Comparison of ENCODE assay signal across 18 cellular contexts in the genomic region with DNA sequence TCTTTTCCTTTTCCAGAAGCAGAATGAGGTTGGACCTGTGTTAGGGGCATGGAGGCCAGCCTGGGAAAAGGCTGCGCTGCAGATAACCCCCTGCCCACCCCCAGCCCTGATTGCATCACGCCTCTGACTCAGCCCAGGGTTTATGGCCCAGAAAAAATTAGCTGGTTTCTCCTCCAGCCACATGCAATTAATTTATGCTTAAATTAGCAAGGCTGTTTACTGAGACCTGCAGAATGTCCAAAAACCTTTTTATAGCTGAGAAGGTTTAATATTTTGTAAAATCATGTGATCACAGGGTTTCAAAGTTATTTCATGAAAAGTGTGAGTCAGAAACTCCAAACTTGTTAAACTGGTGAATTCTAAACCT.
DNase-seq lines count a peak whose midpoint lies in the region; ATAC-seq, FAIRE-seq and TF ChIP-seq lines count a peak whose summit lies in the region.
"Had no signal": no experiment of that assay in that cellular context is flagged by ENCODE, and none has a peak within 500 bp of the region (broad histone marks: within the 10 kb centered on the region; RNA-seq: fewer than 3 reads in every experiment).

No MANE protein-coding gene starts in this region.

- POLR2A ChIA-PET in RWPE1 (lab: Yijun Ruan, JAX; ENCODE audit: low non-redundant PET), result no interaction called here

- H3K27me3 ChIP-seq in lower lobe of right lung (ENCODE audit: low read depth), result no peaks in the 10 kb centered on the region

- peak; percentile 13 for DNase-seq in left cardiac atrium
- DNase-seq in cardiac septum (ENCODE audit: low spot score), result no peak
- no peak for DNase-seq in RWPE1 (ENCODE audit: low spot score)
- peak; percentile 83 for DNase-seq in kidney
- no peak for DNase-seq in activated gamma-delta T cell (lab: John Stamatoyannopoulos, UW)
- DNase-seq in lower lobe of right lung, result no peak
- no peak for DNase-seq in stimulated activated naive B cell treated with anti-CD40 and anti-IgM and Interleukin-4, amounts not matched to agents 10 μg/mL and 1 μg/mL and 100 μg/mL, for 72 hours
- DNase-seq in coronary artery (ENCODE audit: low spot score), result no peak
- DNase-seq: activated CD4-positive, alpha-beta T cell treated with anti-CD3 and anti-CD28 coated beads, Interleukin-2, amount 10 ng/mL, durations not matched to agents 24 days and 14 days; activated CD8-positive, alpha-beta memory T cell treated with anti-CD3 and anti-CD28 coated beads, Interleukin-2, amount 50 U/mL, for 48 hours; DMS153; NCI-H2029; NCI-H510A; retina had no signal

- no peak overlapping the region for H3K27ac Mint-ChIP-seq in stimulated activated naive B cell treated with anti-CD40 and anti-IgM and Interleukin-4, amounts not matched to agents 10 μg/mL and 1 μg/mL and 100 μg/mL, for 72 hours
- H3K27ac Mint-ChIP-seq: activated CD4-positive, alpha-beta T cell treated with anti-CD3 and anti-CD28 coated beads, Interleukin-2, amount 10 ng/mL, durations not matched to agents 24 days and 14 days; stimulated activated effector memory CD8-positive, alpha-beta T cell treated with anti-CD3 and anti-CD28 coated beads, Interleukin-12 subunit alpha, Interleukin-12 subunit beta, amount 100 ng/mL, for 72 hours had no signal

- H3K9me3 ChIP-seq in kidney (ENCODE audit: control insufficient read depth in 1 of 2, low read length in 2 of 2) (no peaks in the 10 kb centered on the region), lower lobe of right lung (no peaks in the 10 kb centered on the region)
- H3K9me3 ChIP-seq: A549 had no signal

- no peak for ATAC-seq in left cardiac atrium
- ATAC-seq in lower lobe of right lung, result no peak
- no peak for ATAC-seq in stimulated activated naive B cell treated with anti-CD40 and anti-IgM and Interleukin-4, amounts not matched to agents 10 μg/mL and 1 μg/mL and 100 μg/mL, for 72 hours (replicated peaks)
- ATAC-seq: A549; stimulated activated effector memory CD8-positive, alpha-beta T cell treated with anti-CD3 and anti-CD28 coated beads, Interleukin-12 subunit alpha, Interleukin-12 subunit beta, amount 100 ng/mL, for 72 hours had no signal

- H3K36me3 ChIP-seq in kidney (ENCODE audit: control insufficient read depth in 1 of 2, insufficient read depth in 2 of 2, low read length in 2 of 2) (no peaks in the 10 kb centered on the region), lower lobe of right lung (no peaks in the 10 kb centered on the region)

- no peaks in the 10 kb centered on the region for H3K4me1 Mint-ChIP-seq in stimulated activated naive B cell treated with anti-CD40 and anti-IgM and Interleukin-4, amounts not matched to agents 10 μg/mL and 1 μg/mL and 100 μg/mL, for 72 hours
- H3K4me1 Mint-ChIP-seq: activated CD4-positive, alpha-beta T cell treated with anti-CD3 and anti-CD28 coated beads, Interleukin-2, amount 10 ng/mL, durations not matched to agents 24 days and 14 days; neural crest cell; stimulated activated effector memory CD8-positive, alpha-beta T cell treated with anti-CD3 and anti-CD28 coated beads, Interleukin-12 subunit alpha, Interleukin-12 subunit beta, amount 100 ng/mL, for 72 hours had no signal

- peaks cover 12 to 25% of the 10 kb centered on the region in 2 donors for H3K27me3 Mint-ChIP-seq in stimulated activated naive B cell treated with anti-CD40 and anti-IgM and Interleukin-4, amounts not matched to agents 10 μg/mL and 1 μg/mL and 100 μg/mL, for 72 hours
- H3K27me3 Mint-ChIP-seq: activated CD4-positive, alpha-beta T cell treated with anti-CD3 and anti-CD28 coated beads, Interleukin-2, amount 10 ng/mL, durations not matched to agents 24 days and 14 days had no signal

- H3K4me1 ChIP-seq in kidney (ENCODE audit: control insufficient read depth in 1 of 2, insufficient read depth in 1 of 2, low read depth in 1 of 2, low read length in 2 of 2) (peaks cover 0 to 2% of the 10 kb centered on the region in 2 donors), lower lobe of right lung (no peaks in the 10 kb centered on the region)

- peaks cover 0 to 2% of the 10 kb centered on the region in 2 donors for H3K36me3 Mint-ChIP-seq in stimulated activated naive B cell treated with anti-CD40 and anti-IgM and Interleukin-4, amounts not matched to agents 10 μg/mL and 1 μg/mL and 100 μg/mL, for 72 hours
- H3K36me3 Mint-ChIP-seq: stimulated activated effector memory CD8-positive, alpha-beta T cell treated with anti-CD3 and anti-CD28 coated beads, Interleukin-12 subunit alpha, Interleukin-12 subunit beta, amount 100 ng/mL, for 72 hours had no signal

- peak overlapping the region; percentile 32; the same call in 1 of the 2 replicates for H3K27ac ChIP-seq in RWPE1
- H3K27ac ChIP-seq in kidney (ENCODE audit: low read depth in 2 of 2, low read length in 2 of 2), result peak overlapping the region; percentile 67 to 77
- no peak overlapping the region for H3K27ac ChIP-seq in lower lobe of right lung
- no peak overlapping the region for H3K27ac ChIP-seq in coronary artery
- H3K27ac ChIP-seq: A549 had no signal

- no peak overlapping the region for H3K4me3 Mint-ChIP-seq in stimulated activated naive B cell treated with anti-CD40 and anti-IgM and Interleukin-4, amounts not matched to agents 10 μg/mL and 1 μg/mL and 100 μg/mL, for 72 hours
- H3K4me3 Mint-ChIP-seq: activated CD4-positive, alpha-beta T cell treated with anti-CD3 and anti-CD28 coated beads, Interleukin-2, amount 10 ng/mL, durations not matched to agents 24 days and 14 days; neural crest cell; stimulated activated effector memory CD8-positive, alpha-beta T cell treated with anti-CD3 and anti-CD28 coated beads, Interleukin-12 subunit alpha, Interleukin-12 subunit beta, amount 100 ng/mL, for 72 hours had no signal

- FAIRE-seq in kidney (lab: Jason Lieb, UNC), result peak; percentile 57
- FAIRE-seq: A549, TTC549 had no signal

- H3K9me3 Mint-ChIP-seq in stimulated activated naive B cell treated with anti-CD40 and anti-IgM and Interleukin-4, amounts not matched to agents 10 μg/mL and 1 μg/mL and 100 μg/mL, for 72 hours, result peaks cover 0 to 1% of the 10 kb centered on the region in 2 donors
- H3K9me3 Mint-ChIP-seq: activated CD4-positive, alpha-beta T cell treated with anti-CD3 and anti-CD28 coated beads, Interleukin-2, amount 10 ng/mL, durations not matched to agents 24 days and 14 days; neural crest cell; stimulated activated effector memory CD8-positive, alpha-beta T cell treated with anti-CD3 and anti-CD28 coated beads, Interleukin-12 subunit alpha, Interleukin-12 subunit beta, amount 100 ng/mL, for 72 hours had no signal

- no peak overlapping the region for H3K9ac ChIP-seq in kidney (ENCODE audit: low read length in 2 of 2)

- H3K4me3 ChIP-seq in kidney (ENCODE audit: low read length in 2 of 2), result no peak overlapping the region
- H3K4me3 ChIP-seq in lower lobe of right lung, result no peak overlapping the region
- no peak overlapping the region for H3K4me3 ChIP-seq in coronary artery
- H3K4me3 ChIP-seq: A549 had no signal

- CTCF ChIA-PET in RWPE1 (lab: Yijun Ruan, JAX), result no interaction called here

- no peak for TF ChIP-seq CTCF in RWPE1 (conservative IDR thresholded peaks at IDR 0.05; ENCODE audit: low read depth)
- no peak for TF ChIP-seq CTCF in kidney (IDR thresholded peaks at IDR 0.05; ENCODE audit: borderline replicate concordance, extremely low read depth, insufficient read depth)
- TF ChIP-seq CTCF in lower lobe of right lung (IDR thresholded peaks at IDR 0.05), result no peak
- TF ChIP-seq CTCF in coronary artery (IDR thresholded peaks at IDR 0.05), result no peak

- intact Hi-C loops in left cardiac atrium (cut with DNase I) (no loop called here), cardiac septum (cut with DNase I) (no loop called here), kidney (cut with DNase I) (no loop called here), lower lobe of right lung (cut with DNase I) (no loop called here)

Comparison
In these comparisons a context has a peak if more than half of its experiments do, and no peak if none do; other contexts are left out.
1. DNase-seq: peak in left cardiac atrium (single experiment) and kidney (single experiment); none in cardiac septum (single experiment), RWPE1 (single experiment), activated gamma-delta T cell (single experiment), lower lobe of right lung (single experiment), stimulated activated naive B cell treated with anti-CD40 and anti-IgM and Interleukin-4, amounts not matched to agents 10 μg/mL and 1 μg/mL and 100 μg/mL, for 72 hours (single experiment) and coronary artery (single experiment).
2. H3K27ac ChIP-seq: peak in RWPE1 (single experiment) and kidney (2 of 2); none in lower lobe of right lung (single experiment) and coronary artery (0 of 2).